In genomic region chr21:32884062-32884461, GRCh38 we compare ENCODE assay signal across 1 cellular context.
TF ChIP-seq lines count a peak whose summit lies in the region.

No MANE protein-coding gene starts in this region.

TF ChIP-seq in H1, 55 proteins besides CTCF, POLR2A, EP300 and RAD21 (continued from another document):
- TF ChIP-seq FOSL1 (IDR thresholded peaks at IDR 0.05; ENCODE audit: insufficient read depth, low read depth, low read length) (no peak), ATF2 (IDR thresholded peaks at IDR 0.05; ENCODE audit: low read length) (peak; percentile 90), KDM5A (IDR thresholded peaks at IDR 0.05; ENCODE audit: low read length) (no peak), CTBP2 (IDR thresholded peaks at IDR 0.05; ENCODE audit: borderline replicate concordance, insufficient read depth, insufficient read length, low read length) (no peak), GTF2F1 (IDR thresholded peaks at IDR 0.05; ENCODE audit: borderline replicate concordance, low read depth, low read length) (no peak), RXRA (IDR thresholded peaks at IDR 0.05; ENCODE audit: insufficient read depth, low read depth, low read length) (no peak), KDM4A (IDR thresholded peaks at IDR 0.05; ENCODE audit: low read depth, low read length, severe bottlenecking) (no peak), MAX (IDR thresholded peaks at IDR 0.05) (peak; percentile 25; the same call in 1 of the 2 replicates), E2F6 (IDR thresholded peaks at IDR 0.05) (no peak), PHF8 (conservative IDR thresholded peaks at IDR 0.05; ENCODE audit: low read depth, low read length) (no peak)
